Comparison of ENCODE assay signal across 24 cellular contexts in the genomic region with DNA sequence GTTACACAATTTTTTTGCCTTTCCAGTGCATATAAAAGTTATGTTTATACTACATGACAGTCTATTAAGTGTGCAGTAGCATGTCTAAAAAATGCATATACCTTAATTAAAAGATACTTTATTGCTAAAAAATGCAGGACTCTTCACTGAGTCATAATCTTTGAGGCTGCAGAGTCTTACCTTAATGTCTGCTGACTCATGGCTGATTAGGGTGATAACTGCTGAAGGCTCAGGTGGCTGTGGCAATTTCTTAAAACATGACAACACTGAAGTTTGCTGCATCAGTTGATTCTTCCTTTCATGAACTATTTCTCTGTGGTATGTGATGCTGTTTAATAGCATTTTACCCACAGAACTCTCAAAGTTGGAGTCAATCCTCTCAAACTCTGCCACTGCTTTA.
"Had no signal": no experiment of that assay in that cellular context is flagged by ENCODE, and none has a peak within 500 bp of the region (broad histone marks: within the 10 kb centered on the region; RNA-seq: fewer than 3 reads in every experiment).

No MANE protein-coding gene starts in this region.

- FAIRE-seq: endometrium, kidney had no signal

- H3K36me3 ChIP-seq: esophagus squamous epithelium, spleen had no signal

- H3K36me3 Mint-ChIP-seq: immature natural killer cell had no signal

- H3K4me3 Mint-ChIP-seq: immature natural killer cell; naive B cell; nephron progenitor cell; stimulated activated memory B cell treated with anti-CD40 and anti-IgM and Interleukin-4, amounts not matched to agents 10 μg/mL and 1 μg/mL and 100 μg/mL, for 72 hours; stimulated activated naive CD8-positive, alpha-beta T cell treated with anti-CD3 and anti-CD28 coated beads, Interleukin-15, Interleukin-2, amounts not matched to agents 100 ng/mL and 50 ng/mL, for 24 hours had no signal

- ATAC-seq: left colon; left ventricle myocardium superior; psoas muscle; sciatic nerve; stimulated activated memory B cell treated with anti-CD40 and anti-IgM and Interleukin-4, amounts not matched to agents 10 μg/mL and 1 μg/mL and 100 μg/mL, for 72 hours had no signal

- H3K27ac ChIP-seq: dorsolateral prefrontal cortex, esophagus squamous epithelium, psoas muscle, spleen, tibial artery had no signal

- H3K4me3 ChIP-seq: dorsolateral prefrontal cortex, esophagus squamous epithelium, lung, psoas muscle, spleen, tibial artery had no signal

- H3K27ac Mint-ChIP-seq: immature natural killer cell; nephron progenitor cell; stimulated activated memory B cell treated with anti-CD40 and anti-IgM and Interleukin-4, amounts not matched to agents 10 μg/mL and 1 μg/mL and 100 μg/mL, for 72 hours; stimulated activated naive CD8-positive, alpha-beta T cell treated with anti-CD3 and anti-CD28 coated beads, Interleukin-15, Interleukin-2, amounts not matched to agents 100 ng/mL and 50 ng/mL, for 24 hours had no signal

- H3K27me3 ChIP-seq: dorsolateral prefrontal cortex, esophagus squamous epithelium, spleen, tibial artery had no signal

- H3K4me1 Mint-ChIP-seq: immature natural killer cell, nephron progenitor cell had no signal

- H3K9me3 Mint-ChIP-seq: immature natural killer cell; stimulated activated naive CD8-positive, alpha-beta T cell treated with anti-CD3 and anti-CD28 coated beads, Interleukin-15, Interleukin-2, amounts not matched to agents 100 ng/mL and 50 ng/mL, for 24 hours had no signal

- H3K4me1 ChIP-seq: esophagus squamous epithelium, psoas muscle, spleen, tibial artery had no signal

- DNase-seq: cortex of kidney; dorsolateral prefrontal cortex; effector CD8-positive, alpha-beta T cell; esophagus squamous epithelium; foreskin fibroblast; immature natural killer cell; kidney; left colon; left ventricle myocardium superior; mesendoderm; naive B cell; nephron progenitor cell; psoas muscle; retina; spleen; stimulated activated CD4-positive, alpha-beta T cell treated with anti-CD3 and anti-CD28 coated beads, Interleukin-15, amount 100 ng/mL, for 24 hours; stimulated activated CD4-positive, alpha-beta T cell treated with anti-CD3 and anti-CD28 coated beads, Interleukin-1b, Interleukin-23, amount 100 ng/mL, for 48 hours; stimulated activated CD4-positive, alpha-beta T cell treated with anti-CD3 and anti-CD28 coated beads, Interleukin-4, amount 100 ng/mL, for 24 hours; tibial artery had no signal

- H3K9me3 ChIP-seq: psoas muscle had no signal
